8 cellular contexts compared by ENCODE assay signal in genomic region chr15:44593042-44593736, GRCh38. TPM values are rescaled to one million over a fixed set of nuclear protein-coding genes. Genes with fewer than 3 reads are reported as not detected.
DNase-seq lines count a peak whose midpoint lies in the region; ATAC-seq and TF ChIP-seq lines count a peak whose summit lies in the region.

No MANE protein-coding gene starts in this region.

- H3K27ac Mint-ChIP-seq in memory B cell, result no peak overlapping the region

- H3K4me3 ChIP-seq in Karpas-422 (ENCODE audit: low read length), result no peak overlapping the region
- H3K4me3 ChIP-seq in coronary artery, result no peak overlapping the region

- H2AFZ ChIP-seq in Karpas-422 (ENCODE audit: low read length), result no peak overlapping the region

- TF ChIP-seq CTCF in coronary artery (IDR thresholded peaks at IDR 0.05), result no peak

- ATAC-seq in memory B cell (ENCODE audit: low read depth), result peak; percentile 79

- no peaks in the 10 kb centered on the region for H3K27me3 Mint-ChIP-seq in memory B cell

- H3K9ac ChIP-seq in Karpas-422 (ENCODE audit: low read length), result no peak overlapping the region

- no peaks in the 10 kb centered on the region for H3K4me1 Mint-ChIP-seq in memory B cell

- no peak overlapping the region for H3K4me3 Mint-ChIP-seq in memory B cell

- H3K36me3 Mint-ChIP-seq in memory B cell, result peaks cover 18% of the 10 kb centered on the region

- no peaks in the 10 kb centered on the region for H4K20me1 ChIP-seq in Karpas-422 (ENCODE audit: insufficient read depth, low read depth, low read length)

- H3K4me2 ChIP-seq in Karpas-422 (ENCODE audit: low read depth, low read length, poor library complexity, severe bottlenecking), result no peak overlapping the region

- no peaks in the 10 kb centered on the region for H3K9me2 ChIP-seq in Karpas-422 (replicated peaks; ENCODE audit: insufficient read depth, low read length)

- DNase-seq in DMS114 treated with DMSO at 0.1 percent for 48 hours (lab: John Stamatoyannopoulos, UW; ENCODE audit: unreplicated experiment) (peak; percentile 11), Karpas-422 (peak; percentile 83), amniotic epithelial cell (ENCODE audit: low read depth) (peak; percentile 15), memory B cell (ENCODE audit: low spot score in 2 of 2) (peak in 1 of 2 donors; percentile 17), coronary artery (ENCODE audit: low spot score) (no peak), pons (ENCODE audit: low spot score) (no peak), NCI-H2081 treated with DMSO at 0.1 percent for 48 hours (lab: John Stamatoyannopoulos, UW) (no peak)
- DNase-seq in activated CD4-positive, CD25-positive, alpha-beta regulatory T cell (lab: John Stamatoyannopoulos, UW), result no peak

- H3K9me3 Mint-ChIP-seq in memory B cell, result no peaks in the 10 kb centered on the region

- H3K4me1 ChIP-seq in Karpas-422 (ENCODE audit: low read length), result no peaks in the 10 kb centered on the region

- H3K79me2 ChIP-seq in Karpas-422 (ENCODE audit: low read length), result no peaks in the 10 kb centered on the region

- H3K27ac ChIP-seq in Karpas-422 (ENCODE audit: low read length), result no peak overlapping the region
- no peak overlapping the region for H3K27ac ChIP-seq in coronary artery

- no peaks in the 10 kb centered on the region for H3K27me3 ChIP-seq in Karpas-422 (ENCODE audit: low read length)

- H3K9me3 ChIP-seq in Karpas-422 (ENCODE audit: low read length), result no peaks in the 10 kb centered on the region

- peaks cover 39% of the 10 kb centered on the region for H3K36me3 ChIP-seq in Karpas-422 (ENCODE audit: insufficient read depth, low read length)

RNA-seq across cellular contexts. Expression of gene EIF3J, which starts 56.2 kb away (rescaled TPM):
- 36.1 and 70.7 TPM in 2 replicates for total RNA-seq in Karpas-422 (2014; rRNA removed; shearing (Covaris generic); ENCODE audit: low replicate concordance)

Comparison
In these comparisons a context has a peak if more than half of its experiments do, and no peak if none do; other contexts are left out.
1. DNase-seq: peak in DMS114 treated with DMSO at 0.1 percent for 48 hours (single experiment), Karpas-422 (single experiment) and amniotic epithelial cell (single experiment); none in coronary artery (single experiment), pons (single experiment), activated CD4-positive, CD25-positive, alpha-beta regulatory T cell (0 of 4) and NCI-H2081 treated with DMSO at 0.1 percent for 48 hours (single experiment).